Comparison of ENCODE assay signal across 11 cellular contexts in the genomic region with DNA sequence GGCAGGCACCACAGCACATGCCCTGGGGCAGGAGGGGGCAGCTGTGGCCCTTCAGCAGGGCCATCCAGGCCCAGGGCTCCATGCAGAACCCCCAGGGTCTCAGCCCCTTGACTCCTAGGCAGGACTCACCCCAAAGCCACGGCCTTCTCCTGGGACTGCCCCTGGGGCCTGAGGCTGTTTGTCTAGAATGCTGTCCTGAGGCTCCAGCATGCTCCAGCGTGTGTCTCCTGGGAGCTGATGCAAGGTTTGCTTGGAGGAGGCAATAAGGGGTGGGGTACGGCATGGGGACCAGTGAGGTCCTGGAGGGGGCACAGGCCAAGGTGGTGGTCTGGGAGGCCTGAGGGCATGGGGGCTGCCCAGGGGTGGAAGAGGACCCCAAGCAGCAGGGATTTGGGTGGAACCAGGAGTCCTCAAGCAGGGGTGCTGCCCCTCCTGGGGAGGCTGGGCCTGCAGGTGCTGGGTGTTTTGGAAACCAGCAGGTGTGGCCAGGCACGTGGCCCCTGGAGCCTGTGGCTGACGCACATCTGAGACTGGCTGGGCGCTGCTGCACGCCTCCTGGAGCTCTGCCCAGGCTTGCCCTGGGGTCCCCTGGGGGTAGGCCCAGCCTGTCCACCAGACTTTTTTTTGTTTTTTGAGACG.
A peak's percentile ranks its signal among the peaks of the same experiment; 100 is the strongest.
DNase-seq lines count a peak whose midpoint lies in the region; ATAC-seq, FAIRE-seq and TF ChIP-seq lines count a peak whose summit lies in the region.
"Had no signal": no experiment of that assay in that cellular context is flagged by ENCODE, and none has a peak within 500 bp of the region (broad histone marks: within the 10 kb centered on the region; RNA-seq: fewer than 3 reads in every experiment).

No MANE protein-coding gene starts in this region.

- H3K27me3 Mint-ChIP-seq in memory B cell, result peaks cover 6% of the 10 kb centered on the region

- H3K27me3 ChIP-seq in SU-DHL-6 (ENCODE audit: low read length), result no peaks in the 10 kb centered on the region

- H3K36me3 ChIP-seq in HEK293 (ENCODE audit: control insufficient read depth in 2 of 2, insufficient read depth in 1 of 2, low read length in 2 of 2) (no peaks in the 10 kb centered on the region), SU-DHL-6 (ENCODE audit: low read length) (no peaks in the 10 kb centered on the region)

- peaks cover 15% of the 10 kb centered on the region for H3K4me1 Mint-ChIP-seq in memory B cell

- no peak overlapping the region for H3K4me3 ChIP-seq in HEK293 (ENCODE audit: low read depth, low read length)
- no peak overlapping the region for H3K4me3 ChIP-seq in SU-DHL-6 (ENCODE audit: insufficient read depth, low read length, poor library complexity, severe bottlenecking)

- no peak overlapping the region for H2AFZ ChIP-seq in SU-DHL-6 (ENCODE audit: low read depth, low read length, severe bottlenecking)

- DNase-seq in D341Med (ENCODE audit: low spot score), result peak; percentile 66
- no peak for DNase-seq in memory B cell (ENCODE audit: low spot score in 2 of 2)
- no peak for DNase-seq in inferior parietal cortex (ENCODE audit: extremely low spot score)
- no peak for DNase-seq in GDM1 (lab: John Stamatoyannopoulos, UW)
- no peak for DNase-seq in RCC 7860 (ENCODE audit: low spot score)
- no peak for DNase-seq in NCI-H1105 treated with DMSO at 0.1 percent for 48 hours (lab: John Stamatoyannopoulos, UW)
- DNase-seq: activated CD4-positive, alpha-beta T cell treated with anti-CD3 and anti-CD28 coated beads for 4 hours; NCI-H1092 treated with DMSO at 0.1 percent for 48 hours had no signal

- CTCF ChIA-PET in HEK293 (lab: Yijun Ruan, JAX), result interaction anchor here (0.8 to 4.2 kb wide), 7 partner anchors 9 to 128 kb away, joined by 3 to 23 read pairs (median 8); no protein-coding TSS in a partner anchor

- peaks cover 13% of the 10 kb centered on the region for H3F3A ChIP-seq in SU-DHL-6 (ENCODE audit: insufficient read depth)

- H3K27ac Mint-ChIP-seq in memory B cell, result no peak overlapping the region

- no peak for FAIRE-seq in RCC 7860 (lab: Jason Lieb, UNC)

- peak overlapping the region; percentile 46 for H3K4me3 Mint-ChIP-seq in memory B cell
- H3K4me3 Mint-ChIP-seq: dendritic cell treated with granulocyte-macrophage colony-stimulating factor and Interleukin-4, amounts not matched to agents 40 ng/mL and 50 ng/mL, for 4 days had no signal

- no peaks in the 10 kb centered on the region for H3K9me3 Mint-ChIP-seq in memory B cell

- H3K9ac ChIP-seq in SU-DHL-6 (ENCODE audit: low read length), result peak overlapping the region; percentile 42

- no peaks in the 10 kb centered on the region for H3K9me2 ChIP-seq in SU-DHL-6 (replicated peaks; ENCODE audit: insufficient read depth, low read length)

- peak; percentile 10 for ATAC-seq in memory B cell (ENCODE audit: low read depth)

- no peaks in the 10 kb centered on the region for H3K9me3 ChIP-seq in HEK293 (ENCODE audit: control insufficient read depth, insufficient read depth, low read depth, low read length)
- H3K9me3 ChIP-seq in SU-DHL-6 (ENCODE audit: insufficient read depth, low read length), result no peaks in the 10 kb centered on the region

- H3K27ac ChIP-seq in HEK293 (ENCODE audit: extremely low read depth, low read depth, low read length) (peak overlapping the region; percentile 82), SU-DHL-6 (ENCODE audit: low read depth, low read length) (peak overlapping the region; percentile 94)

- H3K36me3 Mint-ChIP-seq in memory B cell, result no peaks in the 10 kb centered on the region

- H3K4me1 ChIP-seq in HEK293 (ENCODE audit: control insufficient read depth, insufficient read depth, low read length), result no peaks in the 10 kb centered on the region; the same call in 1 of the 2 replicates

- peak overlapping the region; percentile 57 for H3K4me2 ChIP-seq in SU-DHL-6 (ENCODE audit: low read depth, low read length, poor library complexity, severe bottlenecking)

- peak; percentile 26; the same call in 1 of the 2 replicates for TF ChIP-seq CTCF in HEK293 (tag by site-specific recombination; IDR thresholded peaks at IDR 0.05)
- no peak for TF ChIP-seq CTCF in SU-DHL-6 (IDR thresholded peaks at IDR 0.05; ENCODE audit: insufficient read depth, low read length, poor library complexity, severe bottlenecking)

- no peaks in the 10 kb centered on the region for H3K79me2 ChIP-seq in SU-DHL-6 (ENCODE audit: insufficient read depth, low read length)

- POLR2A ChIA-PET in HEK293 (lab: Yijun Ruan, JAX), result interaction anchor here (0.7 kb wide), 1 partner anchor 49 kb away, joined by 3 read pairs; no protein-coding TSS in a partner anchor

- no peaks in the 10 kb centered on the region for H4K20me1 ChIP-seq in SU-DHL-6 (ENCODE audit: low read depth, low read length)

TF ChIP-seq in HEK293, 187 proteins besides CTCF, POLR2A, EP300 and RAD21 (continues in another document):
- TF ChIP-seq ZNF785 (tag by site-specific recombination; IDR thresholded peaks at IDR 0.05) (peak; percentile 86), ZNF214 (tag by site-specific recombination; IDR thresholded peaks at IDR 0.05; ENCODE audit: borderline replicate concordance) (no peak), ZFP69B (tag by site-specific recombination; IDR thresholded peaks at IDR 0.05) (0 out of 2 replicates have a peak, but pooled peaks have one; percentile 13), ZNF341 (tag by site-specific recombination; IDR thresholded peaks at IDR 0.05; ENCODE audit: low read depth) (no peak), ZSCAN30 (tag by site-specific recombination; IDR thresholded peaks at IDR 0.05) (no peak), ZNF175 (tag by site-specific recombination; IDR thresholded peaks at IDR 0.05) (no peak)
- TF ChIP-seq, protein P1, sequence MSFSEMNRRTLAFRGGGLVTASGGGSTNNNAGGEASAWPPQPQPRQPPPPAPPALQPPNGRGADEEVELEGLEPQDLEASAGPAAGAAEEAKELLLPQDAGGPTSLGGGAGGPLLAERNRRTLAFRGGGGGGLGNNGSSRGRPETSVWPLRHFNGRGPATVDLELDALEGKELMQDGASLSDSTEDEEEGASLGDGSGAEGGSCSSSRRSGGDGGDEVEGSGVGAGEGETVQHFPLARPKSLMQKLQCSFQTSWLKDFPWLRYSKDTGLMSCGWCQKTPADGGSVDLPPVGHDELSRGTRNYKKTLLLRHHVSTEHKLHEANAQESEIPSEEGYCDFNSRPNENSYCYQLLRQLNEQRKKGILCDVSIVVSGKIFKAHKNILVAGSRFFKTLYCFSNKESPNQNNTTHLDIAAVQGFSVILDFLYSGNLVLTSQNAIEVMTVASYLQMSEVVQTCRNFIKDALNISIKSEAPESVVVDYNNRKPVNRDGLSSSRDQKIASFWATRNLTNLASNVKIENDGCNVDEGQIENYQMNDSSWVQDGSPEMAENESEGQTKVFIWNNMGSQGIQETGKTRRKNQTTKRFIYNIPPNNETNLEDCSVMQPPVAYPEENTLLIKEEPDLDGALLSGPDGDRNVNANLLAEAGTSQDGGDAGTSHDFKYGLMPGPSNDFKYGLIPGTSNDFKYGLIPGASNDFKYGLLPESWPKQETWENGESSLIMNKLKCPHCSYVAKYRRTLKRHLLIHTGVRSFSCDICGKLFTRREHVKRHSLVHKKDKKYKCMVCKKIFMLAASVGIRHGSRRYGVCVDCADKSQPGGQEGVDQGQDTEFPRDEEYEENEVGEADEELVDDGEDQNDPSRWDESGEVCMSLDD (tag by site-specific recombination; IDR thresholded peaks at IDR 0.05), result peak; percentile 72
- TF ChIP-seq, protein P2, sequence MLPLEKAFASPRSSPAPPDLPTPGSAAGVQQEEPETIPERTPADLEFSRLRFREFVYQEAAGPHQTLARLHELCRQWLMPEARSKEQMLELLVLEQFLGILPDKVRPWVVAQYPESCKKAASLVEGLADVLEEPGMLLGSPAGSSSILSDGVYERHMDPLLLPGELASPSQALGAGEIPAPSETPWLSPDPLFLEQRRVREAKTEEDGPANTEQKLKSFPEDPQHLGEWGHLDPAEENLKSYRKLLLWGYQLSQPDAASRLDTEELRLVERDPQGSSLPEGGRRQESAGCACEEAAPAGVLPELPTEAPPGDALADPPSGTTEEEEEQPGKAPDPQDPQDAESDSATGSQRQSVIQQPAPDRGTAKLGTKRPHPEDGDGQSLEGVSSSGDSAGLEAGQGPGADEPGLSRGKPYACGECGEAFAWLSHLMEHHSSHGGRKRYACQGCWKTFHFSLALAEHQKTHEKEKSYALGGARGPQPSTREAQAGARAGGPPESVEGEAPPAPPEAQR (tag by site-specific recombination; IDR thresholded peaks at IDR 0.05), result no peak
- TF ChIP-seq, protein P3, sequence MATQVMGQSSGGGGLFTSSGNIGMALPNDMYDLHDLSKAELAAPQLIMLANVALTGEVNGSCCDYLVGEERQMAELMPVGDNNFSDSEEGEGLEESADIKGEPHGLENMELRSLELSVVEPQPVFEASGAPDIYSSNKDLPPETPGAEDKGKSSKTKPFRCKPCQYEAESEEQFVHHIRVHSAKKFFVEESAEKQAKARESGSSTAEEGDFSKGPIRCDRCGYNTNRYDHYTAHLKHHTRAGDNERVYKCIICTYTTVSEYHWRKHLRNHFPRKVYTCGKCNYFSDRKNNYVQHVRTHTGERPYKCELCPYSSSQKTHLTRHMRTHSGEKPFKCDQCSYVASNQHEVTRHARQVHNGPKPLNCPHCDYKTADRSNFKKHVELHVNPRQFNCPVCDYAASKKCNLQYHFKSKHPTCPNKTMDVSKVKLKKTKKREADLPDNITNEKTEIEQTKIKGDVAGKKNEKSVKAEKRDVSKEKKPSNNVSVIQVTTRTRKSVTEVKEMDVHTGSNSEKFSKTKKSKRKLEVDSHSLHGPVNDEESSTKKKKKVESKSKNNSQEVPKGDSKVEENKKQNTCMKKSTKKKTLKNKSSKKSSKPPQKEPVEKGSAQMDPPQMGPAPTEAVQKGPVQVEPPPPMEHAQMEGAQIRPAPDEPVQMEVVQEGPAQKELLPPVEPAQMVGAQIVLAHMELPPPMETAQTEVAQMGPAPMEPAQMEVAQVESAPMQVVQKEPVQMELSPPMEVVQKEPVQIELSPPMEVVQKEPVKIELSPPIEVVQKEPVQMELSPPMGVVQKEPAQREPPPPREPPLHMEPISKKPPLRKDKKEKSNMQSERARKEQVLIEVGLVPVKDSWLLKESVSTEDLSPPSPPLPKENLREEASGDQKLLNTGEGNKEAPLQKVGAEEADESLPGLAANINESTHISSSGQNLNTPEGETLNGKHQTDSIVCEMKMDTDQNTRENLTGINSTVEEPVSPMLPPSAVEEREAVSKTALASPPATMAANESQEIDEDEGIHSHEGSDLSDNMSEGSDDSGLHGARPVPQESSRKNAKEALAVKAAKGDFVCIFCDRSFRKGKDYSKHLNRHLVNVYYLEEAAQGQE (tag by site-specific recombination; IDR thresholded peaks at IDR 0.05), result peak; percentile 16; the same call in 1 of the 2 replicates
